Comparison of ENCODE assay signal across 22 cellular contexts in genomic region chr12:62379723-62380045, GRCh38.
DNase-seq lines count a peak whose midpoint lies in the region; ATAC-seq, FAIRE-seq and TF ChIP-seq lines count a peak whose summit lies in the region.
"Had no signal": no experiment of that assay in that cellular context is flagged by ENCODE, and none has a peak within 500 bp of the region (broad histone marks: within the 10 kb centered on the region; RNA-seq: fewer than 3 reads in every experiment).

No MANE protein-coding gene starts in this region.

- FAIRE-seq in urothelium cell line (lab: Jason Lieb, UNC), result no peak
- FAIRE-seq: H1 had no signal

- H3K27me3 ChIP-seq in SK-N-SH (ENCODE audit: insufficient read depth), result no peaks in the 10 kb centered on the region
- no peaks in the 10 kb centered on the region for H3K27me3 ChIP-seq in naive thymus-derived CD4-positive, alpha-beta T cell (ENCODE audit: control insufficient read depth in 2 of 2, insufficient read depth in 2 of 2, low read length in 2 of 2)
- H3K27me3 ChIP-seq: BLaER1 treated with 17β-estradiol and CSF1 and Interleukin-3, amounts not matched to agents 10 nM and 100 nM had no signal

- H3K79me2 ChIP-seq in SK-N-SH (ENCODE audit: insufficient read depth), result peaks cover 7% of the 10 kb centered on the region; the same call in 1 of the 2 replicates

- H3K4me3 ChIP-seq in SK-N-SH (ENCODE audit: low read depth in 2 of 2, low read length in 1 of 2), result no peak overlapping the region
- no peak overlapping the region for H3K4me3 ChIP-seq in naive thymus-derived CD4-positive, alpha-beta T cell (ENCODE audit: low read length)
- H3K4me3 ChIP-seq: BLaER1 treated with 17β-estradiol and CSF1 and Interleukin-3, amounts not matched to agents 10 nM and 100 nM had no signal

- H3K4me2 ChIP-seq in SK-N-SH, result no peak overlapping the region
- H3K4me2 ChIP-seq: BLaER1 treated with 17β-estradiol and CSF1 and Interleukin-3, amounts not matched to agents 10 nM and 100 nM; KMS-11 had no signal

- H3K36me3 ChIP-seq in SK-N-SH (replicated peaks in 1 of 2; ENCODE audit: control insufficient read depth in 1 of 2, insufficient read depth in 2 of 2, low read length in 1 of 2), result peaks cover 15 to 17% of the 10 kb centered on the region in 2 experiments
- H3K36me3 ChIP-seq in naive thymus-derived CD4-positive, alpha-beta T cell (ENCODE audit: control insufficient read depth in 2 of 3, insufficient read depth in 3 of 3, low read length in 3 of 3), result peaks cover 0 to 8% (median 4%) of the 10 kb centered on the region in 3 experiments

- no peak overlapping the region for H3K27ac ChIP-seq in SK-N-SH (ENCODE audit: low read depth in 2 of 2, low read length in 1 of 2)
- H3K27ac ChIP-seq in naive thymus-derived CD4-positive, alpha-beta T cell (ENCODE audit: low read depth, low read length), result no peak overlapping the region
- H3K27ac ChIP-seq: 22Rv1; BLaER1 treated with 17β-estradiol and CSF1 and Interleukin-3, amounts not matched to agents 10 nM and 100 nM; KMS-11 had no signal

- peaks cover 30% of the 10 kb centered on the region for H3K36me3 Mint-ChIP-seq in activated naive CD4-positive, alpha-beta T cell treated with anti-CD3 and anti-CD28 coated beads, Interleukin-2, amount 10 ng/mL, durations not matched to agents 7 days and 5 days
- H3K36me3 Mint-ChIP-seq in T-helper 17 cell (ENCODE audit: low read depth), result no peaks in the 10 kb centered on the region
- H3K36me3 Mint-ChIP-seq in naive thymus-derived CD4-positive, alpha-beta T cell, result peaks cover 6 to 27% (median 15%) of the 10 kb centered on the region in 5 donors

- H3K9me2 ChIP-seq in SK-N-SH, result no peaks in the 10 kb centered on the region

- no peak for TF ChIP-seq RAD21 in SK-N-SH (IDR thresholded peaks at IDR 0.05; ENCODE audit: low read length)

- no peak for TF ChIP-seq CTCF in SK-N-SH (IDR thresholded peaks at IDR 0.05)

- no peak overlapping the region for H2AFZ ChIP-seq in SK-N-SH (ENCODE audit: low read depth)

- ATAC-seq in SK-N-SH treated with all-trans-retinoic acid at 6 μM for 48 hours, result peak; percentile 65
- ATAC-seq in T-helper 17 cell, result no peak
- no peak for ATAC-seq in naive thymus-derived CD4-positive, alpha-beta T cell
- ATAC-seq in GM21367 (IDR thresholded peaks at IDR 0.05; ENCODE audit: unreplicated experiment), result no peak
- ATAC-seq: HCT116, Panc1 had no signal

- no peak overlapping the region for H3K4me3 Mint-ChIP-seq in activated naive CD4-positive, alpha-beta T cell treated with anti-CD3 and anti-CD28 coated beads, Interleukin-2, amount 10 ng/mL, durations not matched to agents 7 days and 5 days
- no peak overlapping the region for H3K4me3 Mint-ChIP-seq in T-helper 17 cell
- no peak overlapping the region for H3K4me3 Mint-ChIP-seq in naive thymus-derived CD4-positive, alpha-beta T cell

- TF ChIP-seq EP300 in SK-N-SH (IDR thresholded peaks at IDR 0.05; ENCODE audit: borderline replicate concordance in 1 of 2, low read depth in 1 of 2, low read length in 1 of 2), result no peak

- H3K9ac ChIP-seq in SK-N-SH, result no peak overlapping the region
- H3K9ac ChIP-seq: BLaER1 treated with 17β-estradiol and CSF1 and Interleukin-3, amounts not matched to agents 10 nM and 100 nM; KMS-11 had no signal

- no peaks in the 10 kb centered on the region for H3K9me3 Mint-ChIP-seq in activated naive CD4-positive, alpha-beta T cell treated with anti-CD3 and anti-CD28 coated beads, Interleukin-2, amount 10 ng/mL, durations not matched to agents 7 days and 5 days
- H3K9me3 Mint-ChIP-seq in naive thymus-derived CD4-positive, alpha-beta T cell, result no peaks in the 10 kb centered on the region

- H3K4me1 ChIP-seq in SK-N-SH (ENCODE audit: control insufficient read depth in 1 of 2, insufficient read depth in 2 of 2, low read depth in 1 of 2, low read length in 1 of 2), result no peaks in the 10 kb centered on the region
- no peaks in the 10 kb centered on the region for H3K4me1 ChIP-seq in naive thymus-derived CD4-positive, alpha-beta T cell (ENCODE audit: control insufficient read depth in 2 of 2, insufficient read depth in 2 of 2, low read length in 2 of 2)
- H3K4me1 ChIP-seq: BLaER1 treated with 17β-estradiol and CSF1 and Interleukin-3, amounts not matched to agents 10 nM and 100 nM had no signal

- H3K27me3 Mint-ChIP-seq in activated naive CD4-positive, alpha-beta T cell treated with anti-CD3 and anti-CD28 coated beads, Interleukin-2, amount 10 ng/mL, durations not matched to agents 7 days and 5 days, result no peaks in the 10 kb centered on the region
- H3K27me3 Mint-ChIP-seq in T-helper 17 cell, result no peaks in the 10 kb centered on the region
- no peaks in the 10 kb centered on the region for H3K27me3 Mint-ChIP-seq in naive thymus-derived CD4-positive, alpha-beta T cell

- H4K20me1 ChIP-seq in SK-N-SH (ENCODE audit: insufficient read depth), result no peaks in the 10 kb centered on the region

- intact Hi-C loops in naive thymus-derived CD4-positive, alpha-beta T cell (cut with micrococcal nuclease), result loop anchor here in 1 of 2 donors (2.0 kb wide), 1 partner anchor 119 kb away; the partner anchor contains the start of gene USP15

- POLR2A ChIA-PET in SK-N-SH (lab: Yijun Ruan, JAX), result no interaction called here
- POLR2A ChIA-PET in naive thymus-derived CD4-positive, alpha-beta T cell (lab: Charles Lee), result no interaction called here

- H3K4me1 Mint-ChIP-seq in activated naive CD4-positive, alpha-beta T cell treated with anti-CD3 and anti-CD28 coated beads, Interleukin-2, amount 10 ng/mL, durations not matched to agents 7 days and 5 days, result peaks cover 18% of the 10 kb centered on the region
- H3K4me1 Mint-ChIP-seq in T-helper 17 cell, result peaks cover 12% of the 10 kb centered on the region
- H3K4me1 Mint-ChIP-seq in naive thymus-derived CD4-positive, alpha-beta T cell, result peaks cover 9 to 39% (median 30%) of the 10 kb centered on the region in 7 donors

- H3K27ac Mint-ChIP-seq in activated naive CD4-positive, alpha-beta T cell treated with anti-CD3 and anti-CD28 coated beads, Interleukin-2, amount 10 ng/mL, durations not matched to agents 7 days and 5 days, result peak overlapping the region; percentile 29
- peak overlapping the region; percentile 61 for H3K27ac Mint-ChIP-seq in T-helper 17 cell
- peak overlapping the region in 7 of 9 donors; percentile 2 to 67 (median 13) for H3K27ac Mint-ChIP-seq in naive thymus-derived CD4-positive, alpha-beta T cell

- CTCF ChIA-PET in SK-N-SH (lab: Yijun Ruan, JAX), result no interaction called here
- CTCF ChIA-PET in activated naive CD4-positive, alpha-beta T cell treated with anti-CD3 and anti-CD28 coated beads, Interleukin-2, amount 10 ng/mL, durations not matched to agents 7 days and 5 days (lab: Charles Lee), result interaction anchor here (1.9 kb wide), 1 partner anchor 55 kb away, joined by 4 read pairs; no protein-coding TSS in a partner anchor
- CTCF ChIA-PET in naive thymus-derived CD4-positive, alpha-beta T cell (lab: Charles Lee), result interaction anchor here (1.2 kb wide), 1 partner anchor 8 kb away, joined by 3 read pairs; no protein-coding TSS in a partner anchor

- no peaks in the 10 kb centered on the region for H3F3A ChIP-seq in SK-N-SH (replicated peaks; ENCODE audit: insufficient read depth)

- DNase-seq in SK-N-SH (no peak), T-helper 17 cell (no peak), urothelium cell line (ENCODE audit: low spot score) (no peak)
- DNase-seq in activated naive CD4-positive, alpha-beta T cell treated with anti-CD3 and anti-CD28 coated beads, Interleukin-2, amount 10 ng/mL, durations not matched to agents 7 days and 5 days, result no peak
- no peak for DNase-seq in activated naive CD4-positive, alpha-beta T cell (lab: John Stamatoyannopoulos, UW)
- DNase-seq in naive thymus-derived CD4-positive, alpha-beta T cell, result no peak
- DNase-seq: GF-D8; NCI-H1092 treated with DMSO at 0.1 percent for 48 hours; NCI-H1436 treated with DMSO at 0.1 percent for 48 hours; NCI-H1930; NCI-H2227 treated with DMSO at 0.1 percent for 48 hours; NCI-H510A treated with DMSO at 0.1 percent for 48 hours; NCI-H774; NK-92 treated with Interleukin-12 subunit alpha and Interleukin-12 subunit beta, amount 100 ng/mL, for 24 hours had no signal

- H3K9me3 ChIP-seq in SK-N-SH (no peaks in the 10 kb centered on the region), T-helper 17 cell (ENCODE audit: control insufficient read depth, low read length, poor library complexity, severe bottlenecking) (no peaks in the 10 kb centered on the region)
- no peaks in the 10 kb centered on the region for H3K9me3 ChIP-seq in naive thymus-derived CD4-positive, alpha-beta T cell (ENCODE audit: control insufficient read depth in 2 of 3, low read length in 3 of 3)
- H3K9me3 ChIP-seq: BLaER1 treated with 17β-estradiol and CSF1 and Interleukin-3, amounts not matched to agents 10 nM and 100 nM had no signal

TF ChIP-seq in SK-N-SH treated with all-trans-retinoic acid at 6 μM for 48 hours, 23 proteins besides CTCF, POLR2A, EP300 and RAD21 (continues in another document):
- TF ChIP-seq CSRNP3 (CRISPR knock-in tag; IDR thresholded peaks at IDR 0.05) (no peak), ZNF565 (CRISPR knock-in tag; conservative IDR thresholded peaks at IDR 0.05; ENCODE audit: low read depth) (no peak)

TF ChIP-seq in SK-N-SH, 30 proteins besides CTCF, POLR2A, EP300 and RAD21 (continues in another document):
- TF ChIP-seq RXRA (IDR thresholded peaks at IDR 0.05; ENCODE audit: borderline replicate concordance, low read depth) (no peak), PBX3 (IDR thresholded peaks at IDR 0.05) (no peak), MAX (IDR thresholded peaks at IDR 0.05; ENCODE audit: low read depth) (no peak)
